Comparison of ENCODE assay signal across 1 cellular context in the genomic region with DNA sequence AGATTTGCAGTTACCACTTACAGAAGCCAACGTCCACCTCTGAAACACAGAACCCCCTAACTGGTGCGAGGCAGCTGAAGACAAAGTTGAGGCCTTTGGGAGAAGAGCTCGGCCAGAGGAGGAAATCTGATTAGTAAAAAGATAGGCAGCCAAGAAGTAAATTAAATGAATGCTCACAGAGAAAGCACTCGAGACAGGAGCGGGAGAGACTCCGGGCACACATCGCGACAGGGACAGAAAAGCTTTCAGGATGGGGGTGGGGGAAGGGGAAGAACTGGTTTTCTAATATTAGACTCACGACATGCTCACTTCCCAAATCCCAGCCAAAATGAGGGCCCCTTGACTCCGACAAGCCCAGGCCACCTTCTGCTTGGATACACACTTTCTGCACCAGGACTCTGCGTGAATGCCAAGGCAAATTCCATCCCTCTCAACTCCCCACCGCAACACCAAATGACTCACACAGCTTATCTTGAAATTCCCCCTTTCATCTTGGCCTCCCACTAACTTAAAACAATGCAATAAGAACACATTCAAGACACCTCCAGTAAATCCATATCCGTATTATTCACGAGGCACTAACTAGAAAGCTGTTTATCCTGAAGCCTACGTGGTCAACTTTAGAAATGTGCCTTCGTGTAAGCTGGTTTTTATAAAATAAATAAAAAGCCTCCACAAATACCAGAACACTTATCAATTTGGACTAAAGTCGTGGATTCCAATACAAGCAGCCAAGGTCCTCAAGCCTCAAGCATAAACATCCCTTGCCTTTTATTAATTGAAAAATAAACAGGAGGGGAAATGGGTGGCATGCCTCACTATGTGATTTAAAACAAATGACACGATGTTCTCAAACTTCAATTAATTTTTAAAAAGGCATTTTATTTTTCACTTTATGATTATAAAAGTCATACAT.
TF ChIP-seq lines count a peak whose summit lies in the region.

No MANE protein-coding gene starts in this region.

TF ChIP-seq in IMR-90, 13 proteins besides CTCF, POLR2A, EP300 and RAD21 (continued from another document):
- TF ChIP-seq, protein P1, sequence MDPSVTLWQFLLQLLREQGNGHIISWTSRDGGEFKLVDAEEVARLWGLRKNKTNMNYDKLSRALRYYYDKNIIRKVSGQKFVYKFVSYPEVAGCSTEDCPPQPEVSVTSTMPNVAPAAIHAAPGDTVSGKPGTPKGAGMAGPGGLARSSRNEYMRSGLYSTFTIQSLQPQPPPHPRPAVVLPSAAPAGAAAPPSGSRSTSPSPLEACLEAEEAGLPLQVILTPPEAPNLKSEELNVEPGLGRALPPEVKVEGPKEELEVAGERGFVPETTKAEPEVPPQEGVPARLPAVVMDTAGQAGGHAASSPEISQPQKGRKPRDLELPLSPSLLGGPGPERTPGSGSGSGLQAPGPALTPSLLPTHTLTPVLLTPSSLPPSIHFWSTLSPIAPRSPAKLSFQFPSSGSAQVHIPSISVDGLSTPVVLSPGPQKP (IDR thresholded peaks at IDR 0.05; ENCODE audit: borderline replicate concordance, low read depth, low read length), result no peak
